ENCODE assay signal across 11 cellular contexts in the genomic region with DNA sequence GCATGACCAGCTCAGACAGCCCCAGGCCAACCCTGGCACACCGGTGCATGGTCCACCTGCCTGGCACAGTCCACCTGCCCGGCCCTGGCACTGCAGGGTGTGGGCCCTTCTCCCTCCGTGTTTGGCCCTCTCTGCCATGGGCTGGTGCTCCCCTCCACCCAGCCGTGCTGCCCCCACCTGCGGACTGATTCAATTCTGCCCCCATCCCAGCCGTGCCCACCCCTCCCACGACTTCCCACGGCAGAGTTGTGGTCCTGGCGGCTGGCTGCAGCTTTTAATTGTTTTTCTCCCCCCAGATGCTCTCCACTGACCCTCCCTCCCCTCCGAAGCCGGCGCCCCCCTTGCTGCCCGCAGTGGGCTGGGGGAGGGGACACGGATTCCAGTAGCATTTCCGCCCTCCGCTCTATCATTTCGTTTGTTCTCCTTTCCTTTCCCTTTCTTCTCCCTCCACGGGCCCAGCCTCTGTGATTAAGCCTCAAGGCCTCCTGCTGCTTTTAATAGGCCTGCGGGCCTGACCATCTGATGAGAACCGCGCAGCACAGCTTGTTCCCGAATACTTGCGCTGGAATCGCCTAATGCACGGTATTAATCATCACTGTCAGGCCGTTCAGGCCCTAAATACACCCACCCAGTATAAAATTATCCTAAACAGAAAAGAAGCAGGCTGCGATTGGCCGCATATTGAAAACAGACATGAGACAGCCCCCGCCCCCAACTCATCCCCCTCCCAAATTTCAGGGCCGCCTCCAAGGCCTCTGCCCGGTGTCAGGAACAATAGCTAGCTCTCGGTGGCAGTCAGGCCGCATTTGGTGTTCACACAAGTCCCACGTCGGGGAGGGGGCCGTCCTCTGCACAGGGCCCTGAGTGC.
DNase-seq lines count a peak whose midpoint lies in the region; ATAC-seq and TF ChIP-seq lines count a peak whose summit lies in the region.
"Had no signal": no experiment of that assay in that cellular context is flagged by ENCODE, and none has a peak within 500 bp of the region (broad histone marks: within the 10 kb centered on the region; RNA-seq: fewer than 3 reads in every experiment).

No MANE protein-coding gene starts in this region.

- H3K36me3 ChIP-seq in NT2/D1 (ENCODE audit: insufficient read depth, insufficient read length, low read length) = no peaks in the 10 kb centered on the region

- ATAC-seq in omental fat pad (ENCODE audit: low FRiP score) (peak; percentile 74), GM19467 (IDR thresholded peaks at IDR 0.05; ENCODE audit: unreplicated experiment) (no peak), GM21381 (IDR thresholded peaks at IDR 0.05; ENCODE audit: unreplicated experiment) (no peak)

- H3K4me3 ChIP-seq in AG10803 (ENCODE audit: low read length) (no peak overlapping the region), NT2/D1 (ENCODE audit: insufficient read length, low read depth) (peak overlapping the region; percentile 2), fibroblast of pulmonary artery (replicated peaks; ENCODE audit: low read depth, low read length) (no peak overlapping the region)
- H3K4me3 ChIP-seq: PC-9 had no signal

- peaks cover 30% of the 10 kb centered on the region for H3K4me1 ChIP-seq in NT2/D1 (ENCODE audit: insufficient read depth, insufficient read length)

- H3K9me3 ChIP-seq in NT2/D1 (ENCODE audit: insufficient read depth, low read length) = no peaks in the 10 kb centered on the region

- no peaks in the 10 kb centered on the region for H3K27me3 ChIP-seq in NT2/D1 (ENCODE audit: insufficient read depth, insufficient read length)

- DNase-seq in AG10803 (ENCODE audit: low read depth) (peak; percentile 57), NT2/D1 (ENCODE audit: low read depth, low spot score) (peak; percentile 57), fibroblast of pulmonary artery (ENCODE audit: low read depth) (peak; percentile 52), omental fat pad (ENCODE audit: low spot score) (no peak), superior temporal gyrus (ENCODE audit: extremely low spot score) (no peak), SKM-1 treated with dmso at 0.1 percent for 144 hours (lab: John Stamatoyannopoulos, UW; ENCODE audit: unreplicated experiment) (no peak)
- DNase-seq: activated T-cell treated with anti-CD3 and anti-CD28 coated beads, Interleukin-2, amount 50 U/mL, for 1 hour; PC-9; stimulated activated CD4-positive, alpha-beta T cell treated with anti-CD3 and anti-CD28 coated beads, Interleukin-4, amount 100 ng/mL, for 4 hours had no signal

- peak overlapping the region; percentile 64 for H3K9ac ChIP-seq in NT2/D1 (ENCODE audit: insufficient read length, low read depth)

- TF ChIP-seq CTCF in AG10803 (conservative IDR thresholded peaks at IDR 0.05; ENCODE audit: low read length) (no peak), fibroblast of pulmonary artery (IDR thresholded peaks at IDR 0.05; ENCODE audit: low read length, missing control alignments) (no peak), omental fat pad (IDR thresholded peaks at IDR 0.05) (no peak)

Comparison
In these comparisons a context has a peak if more than half of its experiments do, and no peak if none do; other contexts are left out.
1. DNase-seq: peak in AG10803 (single experiment), NT2/D1 (single experiment) and fibroblast of pulmonary artery (single experiment); none in omental fat pad (single experiment), superior temporal gyrus (single experiment) and SKM-1 treated with dmso at 0.1 percent for 144 hours (single experiment).